ENCODE assay signal across 16 cellular contexts in the genomic region with DNA sequence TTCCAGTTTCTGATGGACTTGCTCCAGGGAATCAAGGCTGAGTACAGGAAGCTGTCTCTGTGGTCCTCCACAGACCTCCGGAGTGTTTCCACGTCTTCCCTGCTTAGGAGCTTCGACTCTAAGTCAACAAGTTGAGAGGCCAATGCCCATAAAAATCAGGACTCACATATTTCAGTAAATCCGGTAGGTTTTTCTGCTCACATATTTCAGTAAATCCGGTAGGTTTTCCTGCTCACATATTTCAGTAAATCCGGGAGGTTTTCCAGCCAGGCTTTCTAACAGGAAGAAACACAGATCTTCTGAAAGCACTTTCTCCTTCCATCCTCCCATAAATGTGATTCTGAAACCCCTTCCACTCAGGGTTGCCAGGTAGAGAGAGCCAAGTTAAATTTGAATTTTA.
"Had no signal": no experiment of that assay in that cellular context is flagged by ENCODE, and none has a peak within 500 bp of the region (broad histone marks: within the 10 kb centered on the region; RNA-seq: fewer than 3 reads in every experiment).

No MANE protein-coding gene starts in this region.

- H3K27ac Mint-ChIP-seq: activated CD4-positive, alpha-beta memory T cell treated with anti-CD3 and anti-CD28 coated beads for 36 hours; activated naive CD8-positive, alpha-beta T cell treated with anti-CD3 and anti-CD28 coated beads, Interleukin-2, amount 10 ng/mL, durations not matched to agents 7 days and 5 days had no signal

- H3K9me3 ChIP-seq: gastroesophageal sphincter, psoas muscle, sigmoid colon had no signal

- H3K27ac ChIP-seq: cardiac muscle cell, gastroesophageal sphincter, psoas muscle, sigmoid colon had no signal

- H3K27me3 Mint-ChIP-seq: activated CD4-positive, alpha-beta memory T cell treated with anti-CD3 and anti-CD28 coated beads for 36 hours had no signal

- ATAC-seq: gastroesophageal sphincter, left colon, psoas muscle had no signal

- DNase-seq: activated CD4-positive, alpha-beta memory T cell treated with anti-CD3 and anti-CD28 coated beads for 36 hours; activated naive CD8-positive, alpha-beta T cell treated with anti-CD3 and anti-CD28 coated beads, Interleukin-2, amount 10 ng/mL, durations not matched to agents 7 days and 5 days; aorta; cortex of kidney; effector memory CD4-positive, alpha-beta T cell; hippocampal formation; left colon; mesendoderm; psoas muscle; sigmoid colon; stimulated activated CD4-positive, alpha-beta T cell treated with anti-CD3 and anti-CD28 coated beads, Interleukin-2, amount 100 ng/mL, for 24 hours; stimulated activated naive CD4-positive, alpha-beta T cell treated with Interleukin-2 at 50 U/mL for 16 hours; T-helper 9 cell; trophoblast cell had no signal

- H3K4me1 Mint-ChIP-seq: activated naive CD8-positive, alpha-beta T cell treated with anti-CD3 and anti-CD28 coated beads, Interleukin-2, amount 10 ng/mL, durations not matched to agents 7 days and 5 days had no signal

- H3K4me3 ChIP-seq: cardiac muscle cell, gastroesophageal sphincter, psoas muscle, sigmoid colon had no signal

- H3K4me1 ChIP-seq: gastroesophageal sphincter, psoas muscle, sigmoid colon had no signal

- H3K9me3 Mint-ChIP-seq: activated CD4-positive, alpha-beta memory T cell treated with anti-CD3 and anti-CD28 coated beads for 36 hours had no signal

- H3K4me3 Mint-ChIP-seq: activated CD4-positive, alpha-beta memory T cell treated with anti-CD3 and anti-CD28 coated beads for 36 hours; activated naive CD8-positive, alpha-beta T cell treated with anti-CD3 and anti-CD28 coated beads, Interleukin-2, amount 10 ng/mL, durations not matched to agents 7 days and 5 days had no signal

- H3K36me3 Mint-ChIP-seq: activated CD4-positive, alpha-beta memory T cell treated with anti-CD3 and anti-CD28 coated beads for 36 hours; activated naive CD8-positive, alpha-beta T cell treated with anti-CD3 and anti-CD28 coated beads, Interleukin-2, amount 10 ng/mL, durations not matched to agents 7 days and 5 days had no signal

- H3K27me3 ChIP-seq: cardiac muscle cell had no signal

- H3K36me3 ChIP-seq: cardiac muscle cell, gastroesophageal sphincter, sigmoid colon had no signal
